In genomic region chr11:62923634-62924411, GRCh38 we compare ENCODE assay signal across 2 cellular contexts.
TF ChIP-seq lines count a peak whose summit lies in the region.

No MANE protein-coding gene starts in this region.

TF ChIP-seq in HEK293T, 16 proteins besides CTCF, POLR2A, EP300 and RAD21 (continued from another document):
- no peak for TF ChIP-seq FOXM1 (IDR thresholded peaks at IDR 0.05; ENCODE audit: borderline replicate concordance)

TF ChIP-seq in K562, 482 proteins besides CTCF, POLR2A, EP300 and RAD21:
- no peak for TF ChIP-seq STAT6 (CRISPR knock-in tag; IDR thresholded peaks at IDR 0.05)
- no peak for TF ChIP-seq HBP1 (CRISPR knock-in tag; IDR thresholded peaks at IDR 0.05)
- TF ChIP-seq E2F6 (IDR thresholded peaks at IDR 0.05; ENCODE audit: borderline replicate concordance in 1 of 2, extremely low read depth in 1 of 2, insufficient read depth in 1 of 2, insufficient read length in 1 of 2, low read depth in 1 of 2, low read length in 1 of 2, poor library complexity in 1 of 2, severe bottlenecking in 1 of 2), result peak in 1 of 2 experiments; percentile 65
- TF ChIP-seq SP2 (IDR thresholded peaks at IDR 0.05; ENCODE audit: extremely low read depth, low read depth, low read length, poor library complexity, severe bottlenecking), result no peak
- peak; percentile 39; the same call in 1 of the 2 replicates for TF ChIP-seq BHLHE40 (IDR thresholded peaks at IDR 0.05; ENCODE audit: low read length)
- TF ChIP-seq EGR1 (conservative IDR thresholded peaks at IDR 0.05), result peak; percentile 60
- TF ChIP-seq L3MBTL2 (IDR thresholded peaks at IDR 0.05), result peak; percentile 17; the same call in 1 of the 2 replicates
- TF ChIP-seq MGA (IDR thresholded peaks at IDR 0.05), result peak; percentile 34; the same call in 1 of the 2 replicates
- peak; percentile 31; the same call in 1 of the 2 replicates for TF ChIP-seq ZBTB7A (IDR thresholded peaks at IDR 0.05; ENCODE audit: borderline replicate concordance, control insufficient read depth, low read depth, low read length)
- peak; percentile 13; the same call in 1 of the 2 replicates for TF ChIP-seq PHF8 (IDR thresholded peaks at IDR 0.05; ENCODE audit: borderline replicate concordance, low read length)
- TF ChIP-seq HSF4 (CRISPR knock-in tag; IDR thresholded peaks at IDR 0.05; ENCODE audit: borderline replicate concordance), result no peak
- TF ChIP-seq PHF21A (IDR thresholded peaks at IDR 0.05; ENCODE audit: borderline replicate concordance, low read depth), result peak; percentile 84; the same call in 1 of the 2 replicates
- TF ChIP-seq TBP (optimal IDR thresholded peaks at IDR 0.05; ENCODE audit: low read depth, low read length), result peak; percentile 14
- 0 out of 2 replicates have a peak, but pooled peaks have one; percentile 15 for TF ChIP-seq ZFX (CRISPR knock-in tag; IDR thresholded peaks at IDR 0.05)
- no peak for TF ChIP-seq MAFK (IDR thresholded peaks at IDR 0.05; ENCODE audit: low read length)
- TF ChIP-seq ZBTB33 (CRISPR knock-in tag; IDR thresholded peaks at IDR 0.05), result 0 out of 2 replicates have a peak, but pooled peaks have one; percentile 17
